Comparison of ENCODE assay signal across 18 cellular contexts in genomic region chr10:30822693-30823465, GRCh38.
DNase-seq lines count a peak whose midpoint lies in the region; ATAC-seq, FAIRE-seq and TF ChIP-seq lines count a peak whose summit lies in the region.
"Had no signal": no experiment of that assay in that cellular context is flagged by ENCODE, and none has a peak within 500 bp of the region (broad histone marks: within the 10 kb centered on the region; RNA-seq: fewer than 3 reads in every experiment).

No MANE protein-coding gene starts in this region.

- H3K4me1 ChIP-seq in right cardiac atrium (ENCODE audit: control insufficient read depth, insufficient read depth, low read length) (peaks cover 5% of the 10 kb centered on the region), vagina (peaks cover 52% of the 10 kb centered on the region), pancreas (no peaks in the 10 kb centered on the region), Caco-2 (no peaks in the 10 kb centered on the region)

- H3K9me3 ChIP-seq in right cardiac atrium (ENCODE audit: control insufficient read depth, low read length) (no peaks in the 10 kb centered on the region), vagina (no peaks in the 10 kb centered on the region), pancreas (no peaks in the 10 kb centered on the region), Caco-2 (no peaks in the 10 kb centered on the region)

- H3K27me3 ChIP-seq in right cardiac atrium (ENCODE audit: control insufficient read depth, insufficient read depth) (no peaks in the 10 kb centered on the region), vagina (no peaks in the 10 kb centered on the region), pancreas (no peaks in the 10 kb centered on the region), Caco-2 (replicated peaks; ENCODE audit: control insufficient read depth, insufficient read depth, low read length) (no peaks in the 10 kb centered on the region)

- ATAC-seq in right cardiac atrium (no peak), sciatic nerve (no peak), pancreas (no peak)

- H3K9me3 Mint-ChIP-seq in Caco-2 (ENCODE audit: unreplicated experiment) = no peaks in the 10 kb centered on the region
- H3K9me3 Mint-ChIP-seq: CD4-positive, alpha-beta T cell; H9 had no signal

- H3K27ac ChIP-seq in right cardiac atrium (ENCODE audit: low read length) (no peak overlapping the region), vagina (peak overlapping the region; percentile 85), pancreas (no peak overlapping the region)

- H3K36me3 ChIP-seq in vagina (no peaks in the 10 kb centered on the region), pancreas (no peaks in the 10 kb centered on the region), Caco-2 (ENCODE audit: control insufficient read depth, insufficient read depth, low read length) (no peaks in the 10 kb centered on the region)

- no peaks in the 10 kb centered on the region for H3K27me3 Mint-ChIP-seq in Caco-2 (ENCODE audit: insufficient read depth, unreplicated experiment)
- H3K27me3 Mint-ChIP-seq: CD4-positive, alpha-beta T cell had no signal

- no peak overlapping the region for H3K27ac Mint-ChIP-seq in Caco-2 (ENCODE audit: unreplicated experiment)
- H3K27ac Mint-ChIP-seq: B cell; CD4-positive, alpha-beta T cell; H9 had no signal

- TF ChIP-seq CTCF in vagina (IDR thresholded peaks at IDR 0.05) (no peak), pancreas (IDR thresholded peaks at IDR 0.05) (no peak), Caco-2 (IDR thresholded peaks at IDR 0.05; ENCODE audit: insufficient read depth in 1 of 2, low read depth in 1 of 2, low read length in 1 of 2, severe bottlenecking in 1 of 2, unreplicated experiment in 1 of 2) (no peak)

- no peaks in the 10 kb centered on the region for H3K36me3 Mint-ChIP-seq in Caco-2 (ENCODE audit: insufficient read depth, unreplicated experiment)

- DNase-seq in cardiac septum (ENCODE audit: low spot score) (peak; percentile 58), right cardiac atrium (no peak), cerebellum (ENCODE audit: low spot score) (peak; percentile 24), sciatic nerve (ENCODE audit: low spot score) (peak; percentile 41), vagina (ENCODE audit: extremely low spot score in 2 of 2) (no peak), HTR-8/SVneo (ENCODE audit: insufficient read length, low spot score) (no peak), pancreas (no peak), Caco-2 (no peak)
- DNase-seq: CD4-positive, alpha-beta T cell; COR-L47; DND-41; GF-D8; GOT3; H9; KBM-7 had no signal

- H3K4me3 ChIP-seq in right cardiac atrium (ENCODE audit: low read length) (no peak overlapping the region), vagina (no peak overlapping the region), pancreas (no peak overlapping the region), Caco-2 (ENCODE audit: low read depth, low read length) (no peak overlapping the region)

- no peak overlapping the region for H3K4me3 Mint-ChIP-seq in Caco-2 (ENCODE audit: unreplicated experiment)
- H3K4me3 Mint-ChIP-seq: B cell; CD4-positive, alpha-beta T cell; H9 had no signal

- no peaks in the 10 kb centered on the region for H3K4me1 Mint-ChIP-seq in Caco-2 (ENCODE audit: low read depth, unreplicated experiment)
- H3K4me1 Mint-ChIP-seq: B cell had no signal

- BruUV-seq in Caco-2 (replicated peaks; lab: Mats Ljungman, UMichigan) = no TSS peak

- CTCF ChIA-PET in Caco-2 (lab: Charles Lee) = no interaction called here

- intact Hi-C loops in cardiac septum (cut with DNase I) = no loop called here
- intact Hi-C loops in right cardiac atrium (cut with DNase I) = no loop called here
- intact Hi-C loops in sciatic nerve (cut with DNase I) = no loop called here
- intact Hi-C loops in vagina (cut with DNase I) = no loop called here
- intact Hi-C loops in pancreas (cut with DNase I) = no loop called here
- intact Hi-C loops in Caco-2 (cut with micrococcal nuclease; ENCODE audit: unreplicated experiment) = no loop called here

- 81% methylated on average over 10 of the region's 10 CpGs for WGBS in right cardiac atrium
- 82 to 84% methylated on average over 10 of the region's 10 CpGs for WGBS in pancreas, 2 donors

- FAIRE-seq in HTR-8/SVneo (lab: Jason Lieb, UNC) (no peak), pancreas (lab: Jason Lieb, UNC) (no peak)
- FAIRE-seq: A204.1, GM18507 had no signal

- POLR2A ChIA-PET in Caco-2 (lab: Charles Lee) = no interaction called here

- no peak for TF ChIP-seq POLR2A in vagina (IDR thresholded peaks at IDR 0.05)

Comparison
In these comparisons a context has a peak if more than half of its experiments do, and no peak if none do; other contexts are left out.
1. DNase-seq: peak in cardiac septum (single experiment), cerebellum (single experiment) and sciatic nerve (single experiment); none in right cardiac atrium (0 of 3), vagina (0 of 2), HTR-8/SVneo (single experiment), pancreas (0 of 6) and Caco-2 (0 of 2).